8 cellular contexts compared by ENCODE assay signal in genomic region chr1:237864338-237865244, GRCh38. TPM values are rescaled to one million over a fixed set of nuclear protein-coding genes. Genes with fewer than 3 reads are reported as not detected.
A peak's percentile ranks its signal among the peaks of the same experiment; 100 is the strongest.
DNase-seq lines count a peak whose midpoint lies in the region; ATAC-seq and TF ChIP-seq lines count a peak whose summit lies in the region.

No MANE protein-coding gene starts in this region.

- H3K4me2 ChIP-seq in neural progenitor cell, result no peak overlapping the region

- no peaks in the 10 kb centered on the region for H3K79me2 ChIP-seq in neural progenitor cell (ENCODE audit: low read depth)

- H3K27me3 ChIP-seq in neural progenitor cell, result peaks cover 7% of the 10 kb centered on the region

- peak overlapping the region; percentile 73 for H3K4me3 Mint-ChIP-seq in neural progenitor cell

- no peaks in the 10 kb centered on the region for H3K9me3 ChIP-seq in neural progenitor cell (ENCODE audit: low read depth)

- H3K36me3 ChIP-seq in neural progenitor cell, result no peaks in the 10 kb centered on the region

- DNase-seq in CD1c-positive myeloid dendritic cell (ENCODE audit: extremely low spot score) (peak; percentile 81), SK-N-DZ (ENCODE audit: low spot score) (peak; percentile 65), fibroblast of mammary gland (ENCODE audit: low read depth) (peak; percentile 42), neural progenitor cell (ENCODE audit: low spot score) (peak; percentile 83), NCI-H2171 (lab: John Stamatoyannopoulos, UW) (no peak)

- no peak overlapping the region for H3K9ac ChIP-seq in neural progenitor cell

- H3K27me3 Mint-ChIP-seq in neural progenitor cell (ENCODE audit: insufficient read depth, low read depth), result peaks cover 6% of the 10 kb centered on the region

- TF ChIP-seq CTCF in fibroblast of mammary gland (conservative IDR thresholded peaks at IDR 0.05; ENCODE audit: control insufficient read depth, insufficient read depth, low read depth, low read length) (peak; percentile 95), neural progenitor cell (IDR thresholded peaks at IDR 0.05) (peak; percentile 97)

- H3K4me3 ChIP-seq in fibroblast of mammary gland (ENCODE audit: control insufficient read depth, low read depth, low read length), result no peak overlapping the region
- H3K4me3 ChIP-seq in neural progenitor cell, result no peak overlapping the region

- no peaks in the 10 kb centered on the region for H3K36me3 Mint-ChIP-seq in neural progenitor cell

- H3F3A ChIP-seq in neural progenitor cell (ENCODE audit: low read depth), result peaks cover 28% of the 10 kb centered on the region

- H3K4me1 Mint-ChIP-seq in neural progenitor cell, result peaks cover 17% of the 10 kb centered on the region

- H4K20me1 ChIP-seq in neural progenitor cell (ENCODE audit: low read depth), result no peaks in the 10 kb centered on the region

- H2AFZ ChIP-seq in neural progenitor cell (replicated peaks), result no peak overlapping the region

- peaks cover 13% of the 10 kb centered on the region for H3K4me1 ChIP-seq in neural progenitor cell

- H3K27ac Mint-ChIP-seq in neural progenitor cell, result no peak overlapping the region

- no peak overlapping the region for H3K27ac ChIP-seq in neural progenitor cell

- H3K9me3 Mint-ChIP-seq in neural progenitor cell, result no peaks in the 10 kb centered on the region

- ATAC-seq in GM18858 (IDR thresholded peaks at IDR 0.05; ENCODE audit: unreplicated experiment), result peak; percentile 70
- ATAC-seq in HG03460 (IDR thresholded peaks at IDR 0.05; ENCODE audit: unreplicated experiment), result peak; percentile 75
- ATAC-seq in HG02938 (IDR thresholded peaks at IDR 0.05; ENCODE audit: unreplicated experiment), result no peak

RNA-seq across cellular contexts. Expression of gene ZP4, which starts 26.1 kb away (rescaled TPM):
- not detected in 2 replicates for polyA plus RNA-seq in SK-N-DZ (2014; cell fraction: cytosol; rRNA removed)
- not detected in 2 replicates for polyA plus RNA-seq in SK-N-DZ (2014; cell fraction: nucleus; rRNA removed)
- 0.50 TPM in 1 of 2 replicates, not detected in the other for total RNA-seq in neural progenitor cell (ENCODE audit: low replicate concordance)
